In genomic region chr3:139293665-139294023, GRCh38 we compare ENCODE assay signal across 2 cellular contexts.
TF ChIP-seq lines count a peak whose summit lies in the region.

No MANE protein-coding gene starts in this region.

TF ChIP-seq in HCT116, 20 proteins besides CTCF, POLR2A, EP300 and RAD21:
- no peak for TF ChIP-seq FOSL1 (IDR thresholded peaks at IDR 0.05; ENCODE audit: low read depth)
- TF ChIP-seq CBX3 (IDR thresholded peaks at IDR 0.05; ENCODE audit: low read depth), result no peak
- TF ChIP-seq YY1 (IDR thresholded peaks at IDR 0.05; ENCODE audit: extremely low read depth, insufficient replicate concordance, low read depth, low read length), result no peak
- TF ChIP-seq EZH2phosphoT487 (IDR thresholded peaks at IDR 0.05; ENCODE audit: borderline replicate concordance), result no peak
- no peak for TF ChIP-seq SP1 (IDR thresholded peaks at IDR 0.05; ENCODE audit: low read depth)
- TF ChIP-seq ELF1 (IDR thresholded peaks at IDR 0.05; ENCODE audit: borderline replicate concordance, low read depth), result no peak
- no peak for TF ChIP-seq ZFX (IDR thresholded peaks at IDR 0.05)
- TF ChIP-seq SIN3A (IDR thresholded peaks at IDR 0.05; ENCODE audit: low read depth), result no peak
- no peak for TF ChIP-seq REST (IDR thresholded peaks at IDR 0.05; ENCODE audit: low read depth)
- TF ChIP-seq POLR2AphosphoS5 (IDR thresholded peaks at IDR 0.05; ENCODE audit: low read depth, low read length), result no peak
- no peak for TF ChIP-seq JUND (IDR thresholded peaks at IDR 0.05)
- TF ChIP-seq SRF (IDR thresholded peaks at IDR 0.05; ENCODE audit: low read depth), result no peak
- no peak for TF ChIP-seq CEBPB (IDR thresholded peaks at IDR 0.05; ENCODE audit: low read depth)
- no peak for TF ChIP-seq ZBTB33 (IDR thresholded peaks at IDR 0.05; ENCODE audit: extremely low read depth, insufficient replicate concordance, low read length)
- TF ChIP-seq ATF3 (IDR thresholded peaks at IDR 0.05), result no peak
- no peak for TF ChIP-seq EGR1 (IDR thresholded peaks at IDR 0.05; ENCODE audit: low read depth)
- no peak for TF ChIP-seq TCF7L2 (IDR thresholded peaks at IDR 0.05; ENCODE audit: borderline replicate concordance, extremely low read depth, insufficient read depth, insufficient read length)
- no peak for TF ChIP-seq MAX (IDR thresholded peaks at IDR 0.05)

TF ChIP-seq in IMR-90, 13 proteins besides CTCF, POLR2A, EP300 and RAD21:
- TF ChIP-seq USF2 (IDR thresholded peaks at IDR 0.05; ENCODE audit: low read depth, low read length) (no peak), MXI1 (IDR thresholded peaks at IDR 0.05; ENCODE audit: borderline replicate concordance, low read depth, low read length) (no peak), FOS (IDR thresholded peaks at IDR 0.05; ENCODE audit: low read depth, low read length) (no peak), CEBPB (IDR thresholded peaks at IDR 0.05; ENCODE audit: low read depth, low read length) (no peak), RCOR1 (IDR thresholded peaks at IDR 0.05; ENCODE audit: insufficient replicate concordance, low read length) (no peak), ELK1 (IDR thresholded peaks at IDR 0.05; ENCODE audit: borderline replicate concordance, low read depth, low read length) (no peak), BHLHE40 (IDR thresholded peaks at IDR 0.05; ENCODE audit: low read depth, low read length) (no peak), RFX5 (IDR thresholded peaks at IDR 0.05; ENCODE audit: low read depth, low read length) (no peak), NFE2L2 (IDR thresholded peaks at IDR 0.05; ENCODE audit: low read depth, low read length) (no peak), SMC3 (IDR thresholded peaks at IDR 0.05; ENCODE audit: low read depth, low read length) (no peak), MAFK (IDR thresholded peaks at IDR 0.05; ENCODE audit: low read depth, low read length) (no peak), MAZ (IDR thresholded peaks at IDR 0.05; ENCODE audit: borderline replicate concordance, low read depth, low read length) (no peak), CHD1 (IDR thresholded peaks at IDR 0.05; ENCODE audit: low read depth, low read length) (no peak)
